In genomic region chr11:74681686-74682651, GRCh38 we compare ENCODE assay signal across 13 cellular contexts. TPM values are rescaled to one million over a fixed set of nuclear protein-coding genes. Genes with fewer than 3 reads are reported as not detected.
DNase-seq lines count a peak whose midpoint lies in the region; ATAC-seq, FAIRE-seq and TF ChIP-seq lines count a peak whose summit lies in the region.
"Had no signal": no experiment of that assay in that cellular context is flagged by ENCODE, and none has a peak within 500 bp of the region (broad histone marks: within the 10 kb centered on the region; RNA-seq: fewer than 3 reads in every experiment).

No MANE protein-coding gene starts in this region.

- ATAC-seq in A549 = peak in 1 of 2 experiments; percentile 55; a peak in 3 of 6 replicates
- no peak for ATAC-seq in IMR-90 (ENCODE audit: low read depth)
- no peak for ATAC-seq in HG03432 (IDR thresholded peaks at IDR 0.05; ENCODE audit: unreplicated experiment)

- BruUV-seq in IMR-90 (replicated peaks; lab: Mats Ljungman, UMichigan) = no TSS peak

- TF ChIP-seq POLR2A in A549 (IDR thresholded peaks at IDR 0.05; ENCODE audit: low read length) = no peak
- no peak for TF ChIP-seq POLR2A in IMR-90 (IDR thresholded peaks at IDR 0.05; ENCODE audit: low read depth, low read length)

- no peak for TF ChIP-seq RAD21 in A549 (conservative IDR thresholded peaks at IDR 0.05 in 1 of 2, IDR thresholded peaks at IDR 0.05 in 1 of 2)
- TF ChIP-seq RAD21 in IMR-90 (IDR thresholded peaks at IDR 0.05; ENCODE audit: low read length) = no peak

- H3K27me3 ChIP-seq in IMR-90 (ENCODE audit: control insufficient read depth, insufficient read depth, low read length) = no peaks in the 10 kb centered on the region
- H3K27me3 ChIP-seq: hepatocyte had no signal

- H3K9me3 Mint-ChIP-seq in chondrocyte (ENCODE audit: low read depth) = no peaks in the 10 kb centered on the region
- no peaks in the 10 kb centered on the region for H3K9me3 Mint-ChIP-seq in nephron
- H3K9me3 Mint-ChIP-seq: activated T-cell treated with anti-CD3 and anti-CD28 coated beads, Interleukin-2, amount 50 U/mL, for 72 hours had no signal

- no peak overlapping the region for H4K91ac ChIP-seq in IMR-90 (ENCODE audit: insufficient read depth, low read depth, low read length)

- no peak overlapping the region for H3K4me3 Mint-ChIP-seq in chondrocyte (ENCODE audit: unreplicated experiment)
- peak overlapping the region in 2 of 3 experiments; percentile 22 to 31 for H3K4me3 Mint-ChIP-seq in nephron
- H3K4me3 Mint-ChIP-seq: activated T-cell treated with anti-CD3 and anti-CD28 coated beads, Interleukin-2, amount 50 U/mL, for 72 hours had no signal

- H3K9ac ChIP-seq in IMR-90 (ENCODE audit: low read depth, low read length) = no peak overlapping the region

- no peak overlapping the region for H4K8ac ChIP-seq in IMR-90 (ENCODE audit: low read depth in 2 of 2, low read length in 2 of 2)

- H3K4me2 ChIP-seq in A549 (peak overlapping the region; percentile 43), IMR-90 (ENCODE audit: low read depth, low read length) (no peak overlapping the region)

- H3K9me3 ChIP-seq in A549 = no peaks in the 10 kb centered on the region
- H3K9me3 ChIP-seq in IMR-90 (ENCODE audit: control insufficient read depth, insufficient read depth, low read length) = peaks cover 3% of the 10 kb centered on the region; the same call in 1 of the 2 replicates

- FAIRE-seq in A549 (lab: Jason Lieb, UNC) = no peak
- FAIRE-seq: colon had no signal

- POLR2A ChIA-PET in A549 (lab: Yijun Ruan, JAX) (interaction anchor here (1.5 kb wide), 1 partner anchor 9 kb away, joined by 4 read pairs; no protein-coding TSS in a partner anchor), IMR-90 (lab: Charles Lee; ENCODE audit: unreplicated experiment) (no interaction called here)

- no peak overlapping the region for H3K14ac ChIP-seq in IMR-90 (replicated peaks; ENCODE audit: low read depth, low read length)

- H3K4me3 ChIP-seq in A549 (no peak overlapping the region), IMR-90 (ENCODE audit: insufficient read depth, low read depth, low read length) (no peak overlapping the region)
- H3K4me3 ChIP-seq: hepatocyte had no signal

- H3K27ac Mint-ChIP-seq in chondrocyte (ENCODE audit: unreplicated experiment) (no peak overlapping the region), nephron (peak overlapping the region in 1 of 3 experiments; percentile 16)
- H3K27ac Mint-ChIP-seq: activated T-cell treated with anti-CD3 and anti-CD28 coated beads, Interleukin-2, amount 50 U/mL, for 72 hours; naive B cell had no signal

- dilution Hi-C loops in IMR-90 (cut with HindIII; ENCODE audit: low sequenced_read_pairs, unreplicated experiment) = no loop called here

- no peak for TF ChIP-seq CTCF in A549 (IDR thresholded peaks at IDR 0.05)
- TF ChIP-seq CTCF in IMR-90 (conservative IDR thresholded peaks at IDR 0.05; ENCODE audit: low read depth, low read length) = no peak
- no peak for TF ChIP-seq CTCF in chondrocyte (IDR thresholded peaks at IDR 0.05)
- no peak for TF ChIP-seq CTCF in nephron (IDR thresholded peaks at IDR 0.05; ENCODE audit: unreplicated experiment in 3 of 3)

- intact Hi-C loops in IMR-90 (cut with micrococcal nuclease) = no loop called here

- peak overlapping the region; percentile 38; the same call in 1 of the 2 replicates for H3K18ac ChIP-seq in IMR-90 (ENCODE audit: low read depth, low read length)

- H2BK20ac ChIP-seq in IMR-90 (ENCODE audit: low read depth, low read length) = peak overlapping the region; percentile 15; the same call in 1 of the 2 replicates

- peak overlapping the region; percentile 10; the same call in 1 of the 3 replicates for H2BK15ac ChIP-seq in IMR-90 (ENCODE audit: low read depth, low read length)

- DNase-seq in A549 (ENCODE audit: low read depth in 1 of 2, low spot score in 1 of 2) (no peak), IMR-90 (peak; percentile 40), chondrocyte (ENCODE audit: low spot score) (peak; percentile 70), DMS 273 (lab: John Stamatoyannopoulos, UW; ENCODE audit: unreplicated experiment) (no peak), NAMALWA (ENCODE audit: low spot score) (no peak), DMS79 treated with DMSO at 0.1 percent for 48 hours (lab: John Stamatoyannopoulos, UW) (no peak)
- DNase-seq: activated T-cell treated with anti-CD3 and anti-CD28 coated beads, Interleukin-2, amount 50 U/mL, for 72 hours; naive B cell; stimulated activated CD4-positive, alpha-beta T cell treated with anti-CD3 and anti-CD28 coated beads, Interleukin-1b, Interleukin-23, amount 100 ng/mL, for 48 hours had no signal

- no peak overlapping the region for H2BK120ac ChIP-seq in IMR-90 (ENCODE audit: low read depth, low read length)

- no peaks in the 10 kb centered on the region for H4K20me1 ChIP-seq in IMR-90 (ENCODE audit: insufficient read depth, low read length)

- H3K27me3 Mint-ChIP-seq in chondrocyte (ENCODE audit: low read depth) = no peaks in the 10 kb centered on the region
- peaks cover 11% of the 10 kb centered on the region for H3K27me3 Mint-ChIP-seq in nephron (ENCODE audit: low read depth)

- no peak overlapping the region for H3K23ac ChIP-seq in IMR-90 (ENCODE audit: low read depth, low read length)

- H3K79me1 ChIP-seq in IMR-90 (ENCODE audit: low read depth in 1 of 2, low read length in 2 of 2) = no peaks in the 10 kb centered on the region

- peaks cover 20% of the 10 kb centered on the region for H3K4me1 Mint-ChIP-seq in chondrocyte (ENCODE audit: low read depth)
- peaks cover 12% of the 10 kb centered on the region for H3K4me1 Mint-ChIP-seq in nephron

- H3K4me1 ChIP-seq in A549 (peaks cover 40% of the 10 kb centered on the region), IMR-90 (ENCODE audit: control insufficient read depth, insufficient read depth, low read length) (peaks cover 12% of the 10 kb centered on the region)

- H2AK5ac ChIP-seq in IMR-90 (ENCODE audit: low read depth, low read length) = peak overlapping the region; percentile 29; the same call in 1 of the 2 replicates

- TF ChIP-seq EP300 in A549 (IDR thresholded peaks at IDR 0.05) = no peak

- peak overlapping the region; percentile 35; the same call in 1 of the 2 replicates for H3K4ac ChIP-seq in IMR-90 (ENCODE audit: low read depth, low read length)

- 55% methylated on average over 9 of the region's 12 CpGs for WGBS in A549 (ENCODE audit: missing lambda C conversion rate)
- 67% methylated on average over 1 of the region's 12 CpGs; no CpG with 5 or more reads in 1 of the 2 experiments for WGBS in IMR-90 (ENCODE audit: extremely low coverage in 2 of 2, insufficient read length in 1 of 2), 2 experiments

- H3K27ac ChIP-seq in A549 (peak overlapping the region; percentile 56 to 88), IMR-90 (ENCODE audit: insufficient read depth, low read length) (no peak overlapping the region)
- H3K27ac ChIP-seq: hepatocyte had no signal

- H3K36me3 Mint-ChIP-seq in chondrocyte (ENCODE audit: low read depth) (no peaks in the 10 kb centered on the region), nephron (ENCODE audit: low read depth) (no peaks in the 10 kb centered on the region)
- H3K36me3 Mint-ChIP-seq: naive B cell had no signal

- CTCF ChIA-PET in A549 (lab: Yijun Ruan, JAX) = interaction anchor here (0.6 to 20.4 kb wide), 7 partner anchors 18 to 58 kb away, joined by 3 to 281 read pairs (median 3); no protein-coding TSS in a partner anchor
- CTCF ChIA-PET in IMR-90 (lab: Yijun Ruan, JAX) = no interaction called here

- in situ Hi-C loops in IMR-90 (cut with MboI; ENCODE audit: low sequenced_read_pairs) = no loop called here

- no peak overlapping the region; the same call in 1 of the 2 replicates for H4K5ac ChIP-seq in IMR-90 (ENCODE audit: low read depth, low read length)

- H2BK5ac ChIP-seq in IMR-90 (ENCODE audit: low read depth, low read length, poor library complexity, severe bottlenecking) = no peak overlapping the region

- H2AK9ac ChIP-seq in IMR-90 (replicated peaks; ENCODE audit: low read depth, low read length, poor library complexity) = no peak overlapping the region

- no peaks in the 10 kb centered on the region for H3K36me3 ChIP-seq in IMR-90 (ENCODE audit: control insufficient read depth, insufficient read depth, low read length)

- H2AFZ ChIP-seq in IMR-90 (replicated peaks; ENCODE audit: low read length, poor library complexity) = no peak overlapping the region
- H2AFZ ChIP-seq: hepatocyte had no signal

- peaks cover 2% of the 10 kb centered on the region for H3K9me1 ChIP-seq in IMR-90 (ENCODE audit: insufficient read depth, low read length)

- no peak overlapping the region for H3K56ac ChIP-seq in IMR-90 (ENCODE audit: extremely low read depth, insufficient read depth, low read length)

TF ChIP-seq in A549, 52 proteins besides CTCF, POLR2A, EP300 and RAD21 (continues in another document):
- TF ChIP-seq MAX (IDR thresholded peaks at IDR 0.05) (no peak), ZFP36 (IDR thresholded peaks at IDR 0.05; ENCODE audit: borderline replicate concordance, partially characterized antibody) (no peak), MAZ (IDR thresholded peaks at IDR 0.05; ENCODE audit: borderline replicate concordance, low read depth, low read length) (no peak), CBX2 (IDR thresholded peaks at IDR 0.05; ENCODE audit: borderline replicate concordance, low read depth) (no peak), HOXB13 (CRISPR knock-in tag; IDR thresholded peaks at IDR 0.05; ENCODE audit: low read depth) (no peak)

TF ChIP-seq in IMR-90, 13 proteins besides CTCF, POLR2A, EP300 and RAD21 (continues in another document):
- TF ChIP-seq USF2 (IDR thresholded peaks at IDR 0.05; ENCODE audit: low read depth, low read length) (no peak), NFE2L2 (IDR thresholded peaks at IDR 0.05; ENCODE audit: low read depth, low read length) (no peak)

RNA-seq across cellular contexts. Expression of gene CHRDL2, which starts 49.3 kb away (rescaled TPM):
- 1.8 and 2.3 TPM in 2 replicates for polyA plus RNA-seq in A549 (2011; rRNA removed)
- 4.9 and 6.3 TPM in 2 replicates for polyA plus RNA-seq in A549 (2012; cell fraction: cytosol; rRNA removed)
- 5.5 and 5.8 TPM in 2 replicates for polyA plus RNA-seq in A549 (2012; cell fraction: nucleus; rRNA removed)
- 2.6 to 5.8 TPM (median 5.4 TPM) in 3 replicates for polyA plus RNA-seq in A549 (2017; fragmentation: RNase III; extraction: RNeasy Plus Mini Kit Qiagen cat#74134 plus additional on column Dnase treatment)
- polyA minus RNA-seq in A549 (2011; rRNA and poly(A)+ RNA removed) = 1.7 and 3.4 TPM in 2 replicates
- total RNA-seq in IMR-90 (2012; rRNA removed) = not detected in 2 replicates
- polyA plus RNA-seq in IMR-90 (2012; rRNA removed) = 0.37 and 0.80 TPM in 2 replicates
- polyA plus RNA-seq in IMR-90 (2012; cell fraction: cytosol; rRNA removed) = 0.95 and 2.3 TPM in 2 replicates
- 0.64 and 0.66 TPM in 2 replicates for polyA plus RNA-seq in IMR-90 (2012; cell fraction: nucleus; rRNA removed; ENCODE audit: low replicate concordance)
- total RNA-seq in chondrocyte = not detected in 3 replicates
- total RNA-seq: activated T-cell treated with anti-CD3 and anti-CD28 coated beads, Interleukin-2, amount 50 U/mL, for 72 hours had no signal

Comparison
In these comparisons a context has a peak if more than half of its experiments do, and no peak if none do; other contexts are left out.
1. DNase-seq: peak in IMR-90 (single experiment) and chondrocyte (single experiment); none in A549 (0 of 2), DMS 273 (single experiment), NAMALWA (single experiment) and DMS79 treated with DMSO at 0.1 percent for 48 hours (single experiment).